ENCODE assay signal across 1 cellular context in genomic region chr1:5601516-5601915, GRCh38.
TF ChIP-seq lines count a peak whose summit lies in the region.

No MANE protein-coding gene starts in this region.

TF ChIP-seq in H1, 55 proteins besides CTCF, POLR2A, EP300 and RAD21 (continued from another document):
- TF ChIP-seq YY1 (IDR thresholded peaks at IDR 0.05; ENCODE audit: low read depth, low read length) (no peak), NRF1 (IDR thresholded peaks at IDR 0.05; ENCODE audit: low read depth, low read length) (no peak), BRCA1 (IDR thresholded peaks at IDR 0.05; ENCODE audit: low read depth, low read length) (no peak), POLR2AphosphoS5 (IDR thresholded peaks at IDR 0.05; ENCODE audit: low read depth, low read length) (no peak), RBBP5 (IDR thresholded peaks at IDR 0.05; ENCODE audit: borderline replicate concordance, low read depth, low read length) (no peak), CBX5 (IDR thresholded peaks at IDR 0.05; ENCODE audit: low read depth, low read length) (no peak)
